9 cellular contexts compared by ENCODE assay signal in genomic region chr6:3209114-3210023, GRCh38. TPM values are rescaled to one million over a fixed set of nuclear protein-coding genes. Genes with fewer than 3 reads are reported as not detected.
DNase-seq lines count a peak whose midpoint lies in the region; TF ChIP-seq lines count a peak whose summit lies in the region.
"Had no signal": no experiment of that assay in that cellular context is flagged by ENCODE, and none has a peak within 500 bp of the region (broad histone marks: within the 10 kb centered on the region; RNA-seq: fewer than 3 reads in every experiment).

No MANE protein-coding gene starts in this region.

- H3K9me3 ChIP-seq in H9 (ENCODE audit: control insufficient read depth, low read depth, low read length) (no peaks in the 10 kb centered on the region), sigmoid colon (no peaks in the 10 kb centered on the region)
- H3K9me3 ChIP-seq: thoracic aorta had no signal

- H3K36me3 Mint-ChIP-seq in H9 (ENCODE audit: insufficient read depth in 1 of 3, low read depth in 3 of 3) = no peaks in the 10 kb centered on the region; a peak in 1 of 7 replicates
- no peaks in the 10 kb centered on the region for H3K36me3 Mint-ChIP-seq in activated CD4-positive, alpha-beta memory T cell treated with anti-CD3 and anti-CD28 coated beads, Interleukin-2, amount 10 ng/mL, durations not matched to agents 7 days and 5 days (ENCODE audit: low read depth)

- in situ Hi-C loops in KBM-7 (cut with MboI; ENCODE audit: low pct_unique_long_range_greater_than_20kb, low sequenced_read_pairs) = no loop called here

- H3K27ac ChIP-seq in H9 (ENCODE audit: insufficient read length, low read depth, low read length) (no peak overlapping the region), sigmoid colon (peak overlapping the region; percentile 12 to 76 (median 28))

- H3K27me3 ChIP-seq in H9 (ENCODE audit: insufficient read depth, low read length) (0 out of 2 replicates have a peak, but pooled peaks cover 2% of the 10 kb centered on the region), sigmoid colon (no peaks in the 10 kb centered on the region)

- H4K20me1 ChIP-seq in H9 (ENCODE audit: control insufficient read depth, insufficient read depth, insufficient read length) = no peaks in the 10 kb centered on the region

- no CpG with 5 or more reads among the region's 17 CpGs for WGBS in H9 (ENCODE audit: extremely low coverage, insufficient read length, low lambda C conversion rate)
- WGBS in sigmoid colon, 2 donors = 45 to 64% methylated on average over 17 of the region's 17 CpGs

- no peak overlapping the region for H3K14ac ChIP-seq in H9 (ENCODE audit: insufficient read depth, low read length)

- no peak overlapping the region for H2BK15ac ChIP-seq in H9 (ENCODE audit: low read depth, low read length)

- intact Hi-C loops in sigmoid colon (cut with DNase I) = loop anchor here (5.0 kb wide), 1 partner anchor 47 kb away; no protein-coding TSS in a partner anchor

- DNase-seq in GM04504 (ENCODE audit: low read depth) = peak; percentile 96
- DNase-seq in H9 = peak; percentile 95
- DNase-seq in NCI-H2107 treated with DMSO at 0.1 percent for 48 hours (lab: John Stamatoyannopoulos, UW; ENCODE audit: unreplicated experiment) = peak; percentile 88
- DNase-seq in activated CD4-positive, alpha-beta memory T cell treated with anti-CD3 and anti-CD28 coated beads, Interleukin-2, amount 10 ng/mL, durations not matched to agents 7 days and 5 days = peak; percentile 50
- DNase-seq in fibroblast of villous mesenchyme (ENCODE audit: low read depth) = peak; percentile 97
- no peak for DNase-seq in sigmoid colon
- DNase-seq in effector CD8-positive, alpha-beta T cell (lab: John Stamatoyannopoulos, UW) = no peak
- DNase-seq in KBM-7 = no peak

- peak overlapping the region; percentile 8 to 59; a peak in 4 of 5 replicates for H3K4me3 Mint-ChIP-seq in H9
- H3K4me3 Mint-ChIP-seq in activated CD4-positive, alpha-beta memory T cell treated with anti-CD3 and anti-CD28 coated beads, Interleukin-2, amount 10 ng/mL, durations not matched to agents 7 days and 5 days = peak overlapping the region; percentile 6

- H3K56ac ChIP-seq in H9 (ENCODE audit: insufficient read length, low read depth, low read length) = no peak overlapping the region

- no peaks in the 10 kb centered on the region for H3K79me1 ChIP-seq in H9 (ENCODE audit: insufficient read depth, low read depth, low read length, poor library complexity, severe bottlenecking)

- peak overlapping the region in 2 of 3 experiments; percentile 71 to 92; a peak in 4 of 7 replicates for H3K27ac Mint-ChIP-seq in H9
- peak overlapping the region; percentile 52 for H3K27ac Mint-ChIP-seq in activated CD4-positive, alpha-beta memory T cell treated with anti-CD3 and anti-CD28 coated beads, Interleukin-2, amount 10 ng/mL, durations not matched to agents 7 days and 5 days

- POLR2A ChIA-PET in activated CD4-positive, alpha-beta memory T cell treated with anti-CD3 and anti-CD28 coated beads, Interleukin-2, amount 10 ng/mL, durations not matched to agents 7 days and 5 days (lab: Charles Lee) = interaction anchor here (0.9 to 1.0 kb wide), 3 partner anchors 15 to 269 kb away, joined by 3 to 4 read pairs (median 3); partner anchors contain the start of gene TUBB2A

- no peak overlapping the region for H2AFZ ChIP-seq in H9 (ENCODE audit: low read length)

- no peaks in the 10 kb centered on the region for H3K36me3 ChIP-seq in sigmoid colon
- H3K36me3 ChIP-seq: thoracic aorta had no signal

- CTCF ChIA-PET in activated CD4-positive, alpha-beta memory T cell treated with anti-CD3 and anti-CD28 coated beads, Interleukin-2, amount 10 ng/mL, durations not matched to agents 7 days and 5 days (lab: Charles Lee) = interaction anchor here (1.0 to 2.6 kb wide), 5 partner anchors 9 to 52 kb away, joined by 3 to 9 read pairs (median 5); partner anchors contain the start of gene TUBB2A

- no peak overlapping the region for H4K5ac ChIP-seq in H9 (ENCODE audit: insufficient read length, low read depth, low read length)

- no peak overlapping the region for H3K18ac ChIP-seq in H9 (ENCODE audit: insufficient read length, low read depth, low read length)

- H3K9me3 Mint-ChIP-seq in H9 = no peaks in the 10 kb centered on the region; a peak in 1 of 5 replicates
- H3K9me3 Mint-ChIP-seq in activated CD4-positive, alpha-beta memory T cell treated with anti-CD3 and anti-CD28 coated beads, Interleukin-2, amount 10 ng/mL, durations not matched to agents 7 days and 5 days = no peaks in the 10 kb centered on the region

- no peak for TF ChIP-seq EP300 in sigmoid colon (IDR thresholded peaks at IDR 0.05)

- TF ChIP-seq POLR2A in sigmoid colon (IDR thresholded peaks at IDR 0.05) = no peak

- no peak overlapping the region for H3T11ph ChIP-seq in H9 (ENCODE audit: low read length)

- no peak overlapping the region for H4K8ac ChIP-seq in H9 (replicated peaks; ENCODE audit: insufficient read length, low read depth, low read length)

- H3K23ac ChIP-seq in H9 (ENCODE audit: insufficient read length, low read depth, low read length) = no peak overlapping the region

- no peak overlapping the region for H3K4me3 ChIP-seq in fibroblast of villous mesenchyme (ENCODE audit: low read depth, low read length)
- no peak overlapping the region for H3K4me3 ChIP-seq in sigmoid colon

- peak overlapping the region; percentile 9 for H3K4me2 ChIP-seq in H9 (ENCODE audit: insufficient read depth, insufficient read length, low read length)

- peaks cover 2% of the 10 kb centered on the region; the same call in 1 of the 2 replicates for H3K27me3 Mint-ChIP-seq in H9 (ENCODE audit: low read depth)
- peaks cover 10% of the 10 kb centered on the region for H3K27me3 Mint-ChIP-seq in activated CD4-positive, alpha-beta memory T cell treated with anti-CD3 and anti-CD28 coated beads, Interleukin-2, amount 10 ng/mL, durations not matched to agents 7 days and 5 days

- H3K4me1 Mint-ChIP-seq in H9 = peaks cover 25 to 26% of the 10 kb centered on the region in 2 experiments
- H3K4me1 Mint-ChIP-seq in activated CD4-positive, alpha-beta memory T cell treated with anti-CD3 and anti-CD28 coated beads, Interleukin-2, amount 10 ng/mL, durations not matched to agents 7 days and 5 days = peaks cover 19% of the 10 kb centered on the region

- no peaks in the 10 kb centered on the region for H3K79me2 ChIP-seq in H9 (ENCODE audit: insufficient read depth, low read length)

- TF ChIP-seq CTCF in H9 (conservative IDR thresholded peaks at IDR 0.05) (peak; percentile 17; the same call in 1 of the 3 replicates), fibroblast of villous mesenchyme (IDR thresholded peaks at IDR 0.05; ENCODE audit: insufficient read depth, low read depth, low read length) (peak; percentile 20), sigmoid colon (IDR thresholded peaks at IDR 0.05) (no peak)

- no peak overlapping the region for H2BK12ac ChIP-seq in H9 (ENCODE audit: insufficient read length, low read depth, low read length)

- H3K9ac ChIP-seq in H9 (ENCODE audit: extremely low read depth, insufficient read length, low read length) = no peak overlapping the region

- H2BK120ac ChIP-seq in H9 (ENCODE audit: low read depth, low read length, poor library complexity, severe bottlenecking) = no peak overlapping the region

- H3K23me2 ChIP-seq in H9 (ENCODE audit: insufficient read length, low read depth, low read length, poor library complexity, severe bottlenecking) = no peaks in the 10 kb centered on the region

- H4K91ac ChIP-seq in H9 (ENCODE audit: insufficient read length, low read depth, low read length) = no peak overlapping the region

- H3K4me1 ChIP-seq in H9 (ENCODE audit: insufficient read depth, low read length) = peaks cover 5% of the 10 kb centered on the region; the same call in 1 of the 2 replicates
- H3K4me1 ChIP-seq in sigmoid colon = peaks cover 0 to 29% (median 21%) of the 10 kb centered on the region in 4 donors

- no peak overlapping the region for H2BK5ac ChIP-seq in H9 (ENCODE audit: insufficient read length, low read length)

- no peak overlapping the region for H2BK20ac ChIP-seq in H9 (ENCODE audit: low read depth, low read length, poor library complexity, severe bottlenecking)

- no peak overlapping the region for H2AK5ac ChIP-seq in H9 (ENCODE audit: insufficient read length, low read length)

- no peak overlapping the region for H3K4ac ChIP-seq in H9 (ENCODE audit: low read depth, low read length)

RNA-seq across cellular contexts. Expression of gene TUBB2B, which starts 18.1 kb away (rescaled TPM):
- total RNA-seq in H9 (2021) (317 and 320 TPM in 2 replicates), fibroblast of villous mesenchyme (4.8 and 5.2 TPM in 2 replicates), sigmoid colon (10 to 100 TPM; 12.7 to 24.9 (median 23.0) TPM)
- not detected for total RNA-seq in activated CD4-positive, alpha-beta memory T cell treated with anti-CD3 and anti-CD28 coated beads, Interleukin-2, amount 10 ng/mL, durations not matched to agents 7 days and 5 days
- polyA plus RNA-seq in sigmoid colon = 10 to 100 TPM in 1 of 3 donors, 1 to 10 TPM in 2; 2.3 to 11.2 (median 2.4) TPM

RNA-seq across cellular contexts. Expression of gene PSMG4, which starts 49.4 kb away (rescaled TPM):
- total RNA-seq in H9 (2021) (27.3 and 29.3 TPM in 2 replicates), fibroblast of villous mesenchyme (19.9 and 29.0 TPM in 2 replicates), sigmoid colon (10 to 100 TPM; 26.4 to 39.0 (median 30.6) TPM)
- total RNA-seq in activated CD4-positive, alpha-beta memory T cell treated with anti-CD3 and anti-CD28 coated beads, Interleukin-2, amount 10 ng/mL, durations not matched to agents 7 days and 5 days = 10 to 100 TPM; 19.8 to 21.4 TPM
- 10 to 100 TPM; 14.6 to 30.1 (median 30.0) TPM for polyA plus RNA-seq in sigmoid colon

RNA-seq across cellular contexts. Expression of gene TUBB2A, which starts 52.0 kb away (rescaled TPM):
- total RNA-seq in H9 (2021) = 258 and 268 TPM in 2 replicates
- 1 to 10 TPM; 2.5 to 3.6 TPM for total RNA-seq in activated CD4-positive, alpha-beta memory T cell treated with anti-CD3 and anti-CD28 coated beads, Interleukin-2, amount 10 ng/mL, durations not matched to agents 7 days and 5 days
- 81.5 and 90.7 TPM in 2 replicates for total RNA-seq in fibroblast of villous mesenchyme
- 100 to 1,000 TPM in 1 of 4 donors, 10 to 100 TPM in 3; 54.5 to 106 (median 97.9) TPM for total RNA-seq in sigmoid colon
- 10 to 100 TPM; 41.4 to 50.9 (median 41.8) TPM for polyA plus RNA-seq in sigmoid colon

Comparison
In these comparisons a context has a peak if more than half of its experiments do, and no peak if none do; other contexts are left out.
1. DNase-seq: peak in GM04504 (single experiment), H9 (single experiment), NCI-H2107 treated with DMSO at 0.1 percent for 48 hours (single experiment), activated CD4-positive, alpha-beta memory T cell treated with anti-CD3 and anti-CD28 coated beads, Interleukin-2, amount 10 ng/mL, durations not matched to agents 7 days and 5 days (single experiment) and fibroblast of villous mesenchyme (single experiment); none in sigmoid colon (single experiment), effector CD8-positive, alpha-beta T cell (single experiment) and KBM-7 (single experiment).
2. CTCF ChIP-seq: peak in H9 (single experiment) and fibroblast of villous mesenchyme (single experiment); none in sigmoid colon (0 of 4).
3. RNA of gene TUBB2B, which starts 18.1 kb away (total RNA-seq): 317 to 320 TPM in H9; 12.7 to 24.9 TPM in sigmoid colon, 4.8 to 5.2 TPM in fibroblast of villous mesenchyme and not detected in activated CD4-positive, alpha-beta memory T cell treated with anti-CD3 and anti-CD28 coated beads, Interleukin-2, amount 10 ng/mL, durations not matched to agents 7 days and 5 days; every median in the first group is over 10 times any median in the second.
4. RNA of gene TUBB2A, which starts 52.0 kb away (total RNA-seq): 258 to 268 TPM in H9, 54.5 to 106 TPM in sigmoid colon and 81.5 to 90.7 TPM in fibroblast of villous mesenchyme; 2.5 to 3.6 TPM in activated CD4-positive, alpha-beta memory T cell treated with anti-CD3 and anti-CD28 coated beads, Interleukin-2, amount 10 ng/mL, durations not matched to agents 7 days and 5 days; every median in the first group is over 10 times any median in the second.